Comparison of ENCODE assay signal across 13 cellular contexts in the genomic region with DNA sequence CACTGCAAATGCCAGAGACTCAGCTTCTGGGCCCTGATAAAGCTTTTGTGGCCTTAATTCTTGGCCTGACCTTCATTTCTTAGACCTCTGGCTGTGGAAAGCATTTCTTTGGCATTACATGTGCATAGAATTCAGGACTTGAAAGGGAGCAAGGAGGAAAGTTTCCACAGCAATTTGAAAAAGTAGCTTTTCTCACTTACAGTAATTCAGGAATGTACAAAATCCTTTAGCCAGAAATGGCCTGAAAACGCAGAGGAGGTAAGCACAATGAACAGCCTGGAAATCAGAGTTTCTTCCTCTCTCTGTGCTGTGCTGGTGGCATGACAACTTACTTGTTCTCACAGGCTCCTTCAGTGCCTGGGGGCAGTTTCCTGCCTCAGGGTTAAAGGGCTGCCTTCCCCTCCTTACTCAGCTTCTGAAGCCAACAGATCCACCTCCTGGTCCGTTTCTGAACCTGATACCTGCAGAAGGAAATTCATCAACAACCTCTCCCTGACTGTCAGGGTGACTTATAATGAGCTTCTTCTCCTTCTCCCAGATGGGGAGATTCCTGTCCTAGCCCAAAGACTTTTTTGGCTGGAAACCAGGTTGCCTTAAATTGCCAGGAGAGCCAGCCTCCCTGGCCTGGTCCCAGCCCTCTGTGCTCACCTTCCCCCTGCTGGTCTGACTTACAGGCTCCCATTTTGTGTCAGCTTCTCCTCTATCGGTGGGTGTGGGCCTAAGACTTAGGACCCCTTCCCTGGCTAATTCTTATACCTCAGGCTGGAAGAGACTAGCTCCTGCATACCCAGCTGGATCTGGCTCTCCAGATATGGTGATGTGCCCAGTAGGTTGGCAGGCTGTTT.
A peak's percentile ranks its signal among the peaks of the same experiment; 100 is the strongest.
DNase-seq lines count a peak whose midpoint lies in the region; ATAC-seq and TF ChIP-seq lines count a peak whose summit lies in the region.
"Had no signal": no experiment of that assay in that cellular context is flagged by ENCODE, and none has a peak within 500 bp of the region (broad histone marks: within the 10 kb centered on the region; RNA-seq: fewer than 3 reads in every experiment).

No MANE protein-coding gene starts in this region.

- H3K9me3 ChIP-seq in Karpas-422 (ENCODE audit: low read length): no peaks in the 10 kb centered on the region
- H3K9me3 ChIP-seq in mammary epithelial cell (replicated peaks; ENCODE audit: insufficient read depth, low read length): no peaks in the 10 kb centered on the region
- no peaks in the 10 kb centered on the region for H3K9me3 ChIP-seq in smooth muscle cell (replicated peaks; ENCODE audit: low read depth)

- 27% methylated on average over 3 of the region's 3 CpGs for WGBS in mammary epithelial cell (ENCODE audit: low coverage, missing lambda C conversion rate)
- WGBS in smooth muscle cell (ENCODE audit: low lambda C conversion rate): 61% methylated on average over 3 of the region's 3 CpGs

- dilution Hi-C loops in mammary epithelial cell (cut with HindIII; ENCODE audit: low sequenced_read_pairs): no loop called here

- no peaks in the 10 kb centered on the region for H3F3A ChIP-seq in smooth muscle cell (ENCODE audit: low read depth)

- H4K20me1 ChIP-seq in Karpas-422 (ENCODE audit: insufficient read depth, low read depth, low read length): no peaks in the 10 kb centered on the region
- H4K20me1 ChIP-seq in mammary epithelial cell (ENCODE audit: insufficient read depth, low read length): no peaks in the 10 kb centered on the region
- no peaks in the 10 kb centered on the region for H4K20me1 ChIP-seq in smooth muscle cell (ENCODE audit: low read depth)

- CTCF ChIA-PET in mammary epithelial cell (lab: Charles Lee; ENCODE audit: low non-redundant PET): no interaction called here

- H3K27me3 ChIP-seq in Karpas-422 (ENCODE audit: low read length) (no peaks in the 10 kb centered on the region), mammary epithelial cell (ENCODE audit: insufficient read depth, low read length) (no peaks in the 10 kb centered on the region), smooth muscle cell (ENCODE audit: low read depth) (no peaks in the 10 kb centered on the region)

- H3K9me2 ChIP-seq in Karpas-422 (replicated peaks; ENCODE audit: insufficient read depth, low read length): no peaks in the 10 kb centered on the region

- no TSS peak for BruUV-seq in mammary epithelial cell (replicated peaks; lab: Mats Ljungman, UMichigan)

- H3K79me2 ChIP-seq in Karpas-422 (ENCODE audit: low read length) (peaks cover 66% of the 10 kb centered on the region), mammary epithelial cell (ENCODE audit: insufficient read depth, low read length) (no peaks in the 10 kb centered on the region), smooth muscle cell (ENCODE audit: low read depth) (no peaks in the 10 kb centered on the region)

- intact Hi-C loops in mammary epithelial cell (cut with micrococcal nuclease): no loop called here

- H3K36me3 ChIP-seq in Karpas-422 (ENCODE audit: insufficient read depth, low read length) (peaks cover 13% of the 10 kb centered on the region; the same call in 1 of the 2 replicates), mammary epithelial cell (ENCODE audit: insufficient read depth, low read length) (no peaks in the 10 kb centered on the region), smooth muscle cell (ENCODE audit: low read depth) (no peaks in the 10 kb centered on the region)

- no peak overlapping the region for H3K9ac ChIP-seq in Karpas-422 (ENCODE audit: low read length)
- H3K9ac ChIP-seq in mammary epithelial cell (ENCODE audit: insufficient read depth, low read length): peak overlapping the region; percentile 25
- H3K9ac ChIP-seq in smooth muscle cell (ENCODE audit: low read depth): no peak overlapping the region

- H3K4me2 ChIP-seq in Karpas-422 (ENCODE audit: low read depth, low read length, poor library complexity, severe bottlenecking) (no peak overlapping the region), mammary epithelial cell (ENCODE audit: insufficient read depth, low read depth, low read length) (peak overlapping the region; percentile 51), smooth muscle cell (no peak overlapping the region)

- H3K4me1 ChIP-seq in Karpas-422 (ENCODE audit: low read length): peaks cover 60% of the 10 kb centered on the region
- peaks cover 22% of the 10 kb centered on the region for H3K4me1 ChIP-seq in mammary epithelial cell (ENCODE audit: insufficient read depth, low read length)
- H3K4me1 ChIP-seq in smooth muscle cell (ENCODE audit: low read depth): no peaks in the 10 kb centered on the region

- H3K27ac ChIP-seq in Karpas-422 (ENCODE audit: low read length): peak overlapping the region; percentile 0; the same call in 1 of the 2 replicates
- peak overlapping the region; percentile 68 for H3K27ac ChIP-seq in mammary epithelial cell (ENCODE audit: insufficient read depth, low read depth, low read length)
- H3K27ac ChIP-seq in smooth muscle cell (ENCODE audit: low read depth): peak overlapping the region; percentile 42
- H3K27ac ChIP-seq: HL-60 had no signal

- H3K4me3 ChIP-seq in Karpas-422 (ENCODE audit: low read length): no peak overlapping the region
- no peak overlapping the region for H3K4me3 ChIP-seq in mammary epithelial cell (replicated peaks in 1 of 3; ENCODE audit: insufficient read depth in 1 of 3, low read depth in 2 of 3, low read length in 3 of 3)
- no peak overlapping the region for H3K4me3 ChIP-seq in smooth muscle cell

- DNase-seq in Karpas-422 (no peak), mammary epithelial cell (peak; percentile 75), iris pigment epithelial cell (ENCODE audit: low read depth) (peak; percentile 7), smooth muscle cell (lab: John Stamatoyannopoulos, UW; ENCODE audit: unreplicated experiment) (no peak), OCI-M2 (lab: John Stamatoyannopoulos, UW; ENCODE audit: unreplicated experiment) (no peak), OCI-M1 (lab: John Stamatoyannopoulos, UW) (no peak)
- DNase-seq: activated CD4-positive, alpha-beta T cell treated with anti-CD3 and anti-CD28 coated beads for 48 hours; activated naive CD4-positive, alpha-beta T cell treated with anti-CD3 and anti-CD28 coated beads, Interleukin-2, amount 50 U/mL, for 16 hours; naive thymus-derived CD4-positive, alpha-beta T cell; NCI-H1930 had no signal

- in situ Hi-C loops in mammary epithelial cell (cut with MboI; ENCODE audit: low sequenced_read_pairs in 2 of 2): no loop called here

- ATAC-seq in GM19395 (IDR thresholded peaks at IDR 0.05; ENCODE audit: unreplicated experiment) (no peak), GM21786 (IDR thresholded peaks at IDR 0.05; ENCODE audit: unreplicated experiment) (no peak)
- ATAC-seq: naive thymus-derived CD4-positive, alpha-beta T cell had no signal

- H2AFZ ChIP-seq in Karpas-422 (ENCODE audit: low read length) (no peak overlapping the region), mammary epithelial cell (ENCODE audit: low read depth, low read length) (peak overlapping the region; percentile 54), smooth muscle cell (ENCODE audit: low read depth) (peak overlapping the region; percentile 32)

- TF ChIP-seq CTCF in mammary epithelial cell (conservative IDR thresholded peaks at IDR 0.05 in 1 of 2, IDR thresholded peaks at IDR 0.05 in 1 of 2; ENCODE audit: extremely low read depth in 1 of 2, insufficient read depth in 1 of 2, low read depth in 1 of 2, low read length in 2 of 2) (peak in 1 of 2 donors; percentile 22), smooth muscle cell (IDR thresholded peaks at IDR 0.05; ENCODE audit: borderline replicate concordance, insufficient read depth, poor library complexity, severe bottlenecking) (no peak)

Comparison
In these comparisons a context has a peak if more than half of its experiments do, and no peak if none do; other contexts are left out.
1. DNase-seq: peak in mammary epithelial cell (single experiment) and iris pigment epithelial cell (single experiment); none in Karpas-422 (single experiment), smooth muscle cell (single experiment), OCI-M2 (single experiment) and OCI-M1 (single experiment).
2. H3K27ac ChIP-seq: peak in every context shown above with its lines; median percentile 68 in mammary epithelial cell; 42 in smooth muscle cell; 0 in Karpas-422.